13 cellular contexts compared by ENCODE assay signal in genomic region chr2:126482582-126483464, GRCh38.
DNase-seq lines count a peak whose midpoint lies in the region; ATAC-seq and TF ChIP-seq lines count a peak whose summit lies in the region.
"Had no signal": no experiment of that assay in that cellular context is flagged by ENCODE, and none has a peak within 500 bp of the region (broad histone marks: within the 10 kb centered on the region; RNA-seq: fewer than 3 reads in every experiment).

No MANE protein-coding gene starts in this region.

- CTCF ChIA-PET in activated CD4-positive, alpha-beta T cell treated with anti-CD3 and anti-CD28 coated beads, Interleukin-2, amount 10 ng/mL, durations not matched to agents 7 days and 5 days (lab: Charles Lee): no interaction called here
- CTCF ChIA-PET in WTC11 (lab: Charles Lee): interaction anchor here (1.4 kb wide), 1 partner anchor 21 kb away, joined by 4 read pairs; no protein-coding TSS in a partner anchor

- ATAC-seq in HG03442 (IDR thresholded peaks at IDR 0.05; ENCODE audit: unreplicated experiment): peak; percentile 73
- ATAC-seq in WTC11: peak; percentile 86
- ATAC-seq in stimulated activated naive CD8-positive, alpha-beta T cell treated with anti-CD3 and anti-CD28 coated beads, Interleukin-15, Interleukin-2, amounts not matched to agents 100 U/mL and 50 U/mL, for 24 hours: no peak
- ATAC-seq: Panc1 had no signal

- no peaks in the 10 kb centered on the region for H3K36me3 Mint-ChIP-seq in activated CD4-positive, alpha-beta T cell treated with anti-CD3 and anti-CD28 coated beads, Interleukin-2, amount 10 ng/mL, durations not matched to agents 7 days and 5 days (ENCODE audit: low read depth)
- H3K36me3 Mint-ChIP-seq in WTC11: peaks cover 41% of the 10 kb centered on the region

- peak; percentile 20 for DNase-seq in activated CD4-positive, alpha-beta T cell treated with anti-CD3 and anti-CD28 coated beads, Interleukin-2, amount 10 ng/mL, durations not matched to agents 7 days and 5 days
- DNase-seq in activated CD4-positive, alpha-beta T cell treated with anti-CD3 and anti-CD28 coated beads, Interleukin-2, amount 50 U/mL, for 4 hours: no peak
- DNase-seq in WTC11 (ENCODE audit: low spot score) (no peak), KG1 (lab: John Stamatoyannopoulos, UW) (no peak), GM19238 (ENCODE audit: insufficient read length, low spot score) (no peak), OCI-M1 (lab: John Stamatoyannopoulos, UW) (no peak)
- DNase-seq in stimulated activated naive CD8-positive, alpha-beta T cell treated with anti-CD3 and anti-CD28 coated beads, Interleukin-15, Interleukin-2, amounts not matched to agents 100 U/mL and 50 U/mL, for 24 hours: peak; percentile 5
- DNase-seq: AML-193; anterior cingulate cortex; stimulated activated naive CD4-positive, alpha-beta T cell had no signal

- no peaks in the 10 kb centered on the region for H3K9me3 Mint-ChIP-seq in activated CD4-positive, alpha-beta T cell treated with anti-CD3 and anti-CD28 coated beads, Interleukin-2, amount 10 ng/mL, durations not matched to agents 7 days and 5 days
- H3K9me3 Mint-ChIP-seq in WTC11: peaks cover 67% of the 10 kb centered on the region

- POLR2A ChIA-PET in activated CD4-positive, alpha-beta T cell treated with anti-CD3 and anti-CD28 coated beads, Interleukin-2, amount 10 ng/mL, durations not matched to agents 7 days and 5 days (lab: Charles Lee): no interaction called here
- POLR2A ChIA-PET in WTC11 (lab: Charles Lee): no interaction called here

- peaks cover 11% of the 10 kb centered on the region for H3K27me3 Mint-ChIP-seq in activated CD4-positive, alpha-beta T cell treated with anti-CD3 and anti-CD28 coated beads, Interleukin-2, amount 10 ng/mL, durations not matched to agents 7 days and 5 days
- H3K27me3 Mint-ChIP-seq in WTC11 (ENCODE audit: low read depth): no peaks in the 10 kb centered on the region

- H3K4me3 Mint-ChIP-seq in activated CD4-positive, alpha-beta T cell treated with anti-CD3 and anti-CD28 coated beads, Interleukin-2, amount 10 ng/mL, durations not matched to agents 7 days and 5 days: no peak overlapping the region
- no peak overlapping the region for H3K4me3 Mint-ChIP-seq in WTC11
- H3K4me3 Mint-ChIP-seq: mesothelial cell of epicardium had no signal

- no peak for TF ChIP-seq CTCF in WTC11 (IDR thresholded peaks at IDR 0.05)

- no peaks in the 10 kb centered on the region for H3K4me1 Mint-ChIP-seq in activated CD4-positive, alpha-beta T cell treated with anti-CD3 and anti-CD28 coated beads, Interleukin-2, amount 10 ng/mL, durations not matched to agents 7 days and 5 days
- no peaks in the 10 kb centered on the region for H3K4me1 Mint-ChIP-seq in WTC11
- H3K4me1 Mint-ChIP-seq: mesothelial cell of epicardium had no signal

- H3K27ac Mint-ChIP-seq in activated CD4-positive, alpha-beta T cell treated with anti-CD3 and anti-CD28 coated beads, Interleukin-2, amount 10 ng/mL, durations not matched to agents 7 days and 5 days: no peak overlapping the region
- H3K27ac Mint-ChIP-seq in WTC11: no peak overlapping the region
- H3K27ac Mint-ChIP-seq: mesothelial cell of epicardium had no signal

TF ChIP-seq in WTC11, 78 proteins besides CTCF, POLR2A, EP300 and RAD21:
- TF ChIP-seq CREB1 (CRISPR knock-in tag; IDR thresholded peaks at IDR 0.05): no peak
- TF ChIP-seq USF2 (CRISPR knock-in tag; IDR thresholded peaks at IDR 0.05): 0 out of 2 replicates have a peak, but pooled peaks have one; percentile 7

Comparison
In these comparisons a context has a peak if more than half of its experiments do, and no peak if none do; other contexts are left out.
1. DNase-seq: peak in activated CD4-positive, alpha-beta T cell treated with anti-CD3 and anti-CD28 coated beads, Interleukin-2, amount 10 ng/mL, durations not matched to agents 7 days and 5 days (single experiment) and stimulated activated naive CD8-positive, alpha-beta T cell treated with anti-CD3 and anti-CD28 coated beads, Interleukin-15, Interleukin-2, amounts not matched to agents 100 U/mL and 50 U/mL, for 24 hours (single experiment); none in activated CD4-positive, alpha-beta T cell treated with anti-CD3 and anti-CD28 coated beads, Interleukin-2, amount 50 U/mL, for 4 hours (0 of 2), WTC11 (single experiment), KG1 (single experiment), GM19238 (single experiment) and OCI-M1 (single experiment).